8 cellular contexts compared by ENCODE assay signal in genomic region chrX:110450050-110450449, GRCh38.
A peak's percentile ranks its signal among the peaks of the same experiment; 100 is the strongest.
DNase-seq lines count a peak whose midpoint lies in the region; ATAC-seq and TF ChIP-seq lines count a peak whose summit lies in the region.

No MANE protein-coding gene starts in this region.

- H3K4me2 ChIP-seq in IMR-90 (ENCODE audit: low read depth, low read length) (no peak overlapping the region), PC-3 (ENCODE audit: low read length) (no peak overlapping the region)

- intact Hi-C loops in IMR-90 (cut with micrococcal nuclease): loop anchor here (1.0 to 5.0 kb wide), 6 partner anchors 215 to 997 kb away; no protein-coding TSS in a partner anchor
- intact Hi-C loops in PC-3 (cut with micrococcal nuclease): loop anchor here (1.0 to 5.0 kb wide), 3 partner anchors 215 to 792 kb away; no protein-coding TSS in a partner anchor
- intact Hi-C loops in thyroid gland (cut with DNase I): loop anchor here (5.0 kb wide), 1 partner anchor 392 kb away; no protein-coding TSS in a partner anchor

- H3K4me1 Mint-ChIP-seq in activated T-cell treated with anti-CD3 and anti-CD28 coated beads, Interleukin-2, amount 50 U/mL, for 72 hours (ENCODE audit: low read depth): no peaks in the 10 kb centered on the region

- no peaks in the 10 kb centered on the region for H3K9me1 ChIP-seq in IMR-90 (ENCODE audit: insufficient read depth, low read length)

- H3K4me3 Mint-ChIP-seq in activated T-cell treated with anti-CD3 and anti-CD28 coated beads, Interleukin-2, amount 50 U/mL, for 72 hours: no peak overlapping the region

- no peak overlapping the region for H4K5ac ChIP-seq in IMR-90 (ENCODE audit: low read depth, low read length)

- H3K4me3 ChIP-seq in IMR-90 (ENCODE audit: insufficient read depth, low read depth, low read length) (no peak overlapping the region), PC-3 (ENCODE audit: low read length) (no peak overlapping the region), fibroblast of pulmonary artery (replicated peaks; ENCODE audit: low read depth, low read length) (no peak overlapping the region), neutrophil (ENCODE audit: low read depth in 1 of 2, low read length in 1 of 2) (no peak overlapping the region), thyroid gland (replicated peaks in 1 of 3) (no peak overlapping the region)

- no peak overlapping the region for H3K9ac ChIP-seq in IMR-90 (ENCODE audit: low read depth, low read length)
- H3K9ac ChIP-seq in PC-3 (ENCODE audit: low read length): no peak overlapping the region

- H3K79me2 ChIP-seq in PC-3 (ENCODE audit: low read length): no peaks in the 10 kb centered on the region

- H4K20me1 ChIP-seq in IMR-90 (ENCODE audit: insufficient read depth, low read length) (no peaks in the 10 kb centered on the region), PC-3 (ENCODE audit: low read length) (no peaks in the 10 kb centered on the region)

- H3K23ac ChIP-seq in IMR-90 (ENCODE audit: low read depth, low read length): no peak overlapping the region

- no peak overlapping the region for H3K27ac Mint-ChIP-seq in activated T-cell treated with anti-CD3 and anti-CD28 coated beads, Interleukin-2, amount 50 U/mL, for 72 hours

- H2AFZ ChIP-seq in IMR-90 (replicated peaks; ENCODE audit: low read length, poor library complexity): no peak overlapping the region
- H2AFZ ChIP-seq in PC-3 (ENCODE audit: low read length): no peak overlapping the region

- BruUV-seq in IMR-90 (replicated peaks; lab: Mats Ljungman, UMichigan) (no TSS peak), PC-3 (replicated peaks; lab: Mats Ljungman, UMichigan) (no TSS peak)

- peaks cover 38% of the 10 kb centered on the region for H3K27me3 Mint-ChIP-seq in activated T-cell treated with anti-CD3 and anti-CD28 coated beads, Interleukin-2, amount 50 U/mL, for 72 hours (ENCODE audit: low read depth)

- H2BK15ac ChIP-seq in IMR-90 (ENCODE audit: low read depth, low read length): no peak overlapping the region

- H2AK9ac ChIP-seq in IMR-90 (replicated peaks; ENCODE audit: low read depth, low read length, poor library complexity): no peak overlapping the region

- H3K9me2 ChIP-seq in PC-3 (replicated peaks; ENCODE audit: low read length): no peaks in the 10 kb centered on the region

- POLR2A ChIA-PET in IMR-90 (lab: Charles Lee; ENCODE audit: unreplicated experiment) (no interaction called here), PC-3 (lab: Charles Lee; ENCODE audit: unreplicated experiment) (no interaction called here)

- ATAC-seq in GM21423 (IDR thresholded peaks at IDR 0.05; ENCODE audit: unreplicated experiment) (peak; percentile 64), IMR-90 (ENCODE audit: low read depth) (peak; percentile 99), PC-3 (peak; percentile 99)
- peak; percentile 55 to 76 for ATAC-seq in activated T-cell treated with anti-CD3 and anti-CD28 coated beads, Interleukin-2, amount 50 U/mL, for 72 hours (replicated peaks in 1 of 2)

- no CpG with 5 or more reads among the region's 4 CpGs for WGBS in IMR-90 (ENCODE audit: extremely low coverage in 2 of 2, insufficient read length in 1 of 2), 2 experiments
- WGBS in thyroid gland, 2 donors: 0% methylated on average over 4 of the region's 4 CpGs; no CpG with 5 or more reads in 1 of the 2 donors

- H3K27ac ChIP-seq in IMR-90 (ENCODE audit: insufficient read depth, low read length): no peak overlapping the region
- no peak overlapping the region for H3K27ac ChIP-seq in PC-3 (ENCODE audit: low read length)
- no peak overlapping the region for H3K27ac ChIP-seq in neutrophil
- no peak overlapping the region for H3K27ac ChIP-seq in thyroid gland

- no peak overlapping the region for H4K8ac ChIP-seq in IMR-90 (ENCODE audit: low read depth in 2 of 2, low read length in 2 of 2)

- H2BK120ac ChIP-seq in IMR-90 (ENCODE audit: low read depth, low read length): no peak overlapping the region

- no peak overlapping the region for H2AK5ac ChIP-seq in IMR-90 (ENCODE audit: low read depth, low read length)

- H3K36me3 Mint-ChIP-seq in activated T-cell treated with anti-CD3 and anti-CD28 coated beads, Interleukin-2, amount 50 U/mL, for 72 hours (ENCODE audit: insufficient read depth in 2 of 2): no peaks in the 10 kb centered on the region

- H3K4ac ChIP-seq in IMR-90 (ENCODE audit: low read depth, low read length): no peak overlapping the region

- peak; percentile 82 for DNase-seq in DMS53 (lab: John Stamatoyannopoulos, UW)
- DNase-seq in IMR-90: peak; percentile 63
- peak; percentile 81 for DNase-seq in PC-3
- DNase-seq in activated T-cell treated with anti-CD3 and anti-CD28 coated beads, Interleukin-2, amount 50 U/mL, for 72 hours: peak; percentile 51 to 60
- DNase-seq in fibroblast of pulmonary artery (ENCODE audit: low read depth): peak; percentile 74
- DNase-seq in thyroid gland: peak; percentile 72 to 76

- H3K79me1 ChIP-seq in IMR-90 (ENCODE audit: low read depth in 1 of 2, low read length in 2 of 2): no peaks in the 10 kb centered on the region

- H3K36me3 ChIP-seq in IMR-90 (ENCODE audit: control insufficient read depth, insufficient read depth, low read length) (no peaks in the 10 kb centered on the region), PC-3 (ENCODE audit: low read depth, low read length) (no peaks in the 10 kb centered on the region), neutrophil (no peaks in the 10 kb centered on the region), thyroid gland (no peaks in the 10 kb centered on the region)

- no peak overlapping the region for H3K56ac ChIP-seq in IMR-90 (ENCODE audit: extremely low read depth, insufficient read depth, low read length)

- peaks cover 30% of the 10 kb centered on the region for H3K27me3 ChIP-seq in IMR-90 (ENCODE audit: control insufficient read depth, insufficient read depth, low read length)
- H3K27me3 ChIP-seq in PC-3 (ENCODE audit: low read length): peaks cover 50% of the 10 kb centered on the region
- H3K27me3 ChIP-seq in neutrophil: peaks cover 10% of the 10 kb centered on the region
- H3K27me3 ChIP-seq in thyroid gland: no peaks in the 10 kb centered on the region

- no peaks in the 10 kb centered on the region for H3K9me3 Mint-ChIP-seq in activated T-cell treated with anti-CD3 and anti-CD28 coated beads, Interleukin-2, amount 50 U/mL, for 72 hours

- in situ Hi-C loops in IMR-90 (cut with MboI; ENCODE audit: low sequenced_read_pairs): loop anchor here (5.0 to 10.0 kb wide), 2 partner anchors 397 to 795 kb away; no protein-coding TSS in a partner anchor

- H2BK20ac ChIP-seq in IMR-90 (ENCODE audit: low read depth, low read length): no peak overlapping the region

- no peak overlapping the region for H3K18ac ChIP-seq in IMR-90 (ENCODE audit: low read depth, low read length)

- CTCF ChIA-PET in IMR-90 (lab: Yijun Ruan, JAX): interaction anchor here (0.6 to 1.1 kb wide), 3 partner anchors 330 to 403 kb away, joined by 3 to 4 read pairs (median 3); no protein-coding TSS in a partner anchor
- CTCF ChIA-PET in PC-3 (lab: Charles Lee): no interaction called here

- TF ChIP-seq CTCF in IMR-90 (conservative IDR thresholded peaks at IDR 0.05; ENCODE audit: low read depth, low read length) (peak; percentile 84), PC-3 (conservative IDR thresholded peaks at IDR 0.05; ENCODE audit: low read depth, low read length) (peak; percentile 78), fibroblast of pulmonary artery (IDR thresholded peaks at IDR 0.05; ENCODE audit: low read length, missing control alignments) (peak; percentile 62), neutrophil (IDR thresholded peaks at IDR 0.05) (peak; percentile 8), thyroid gland (IDR thresholded peaks at IDR 0.05) (peak; percentile 32 to 82 (median 58))

- no peak overlapping the region for H2BK5ac ChIP-seq in IMR-90 (ENCODE audit: low read depth, low read length, poor library complexity, severe bottlenecking)

- no peaks in the 10 kb centered on the region for H3K9me3 ChIP-seq in IMR-90 (ENCODE audit: control insufficient read depth, insufficient read depth, low read length)
- no peaks in the 10 kb centered on the region for H3K9me3 ChIP-seq in PC-3 (ENCODE audit: low read length)
- H3K9me3 ChIP-seq in neutrophil: no peaks in the 10 kb centered on the region
- H3K9me3 ChIP-seq in thyroid gland: no peaks in the 10 kb centered on the region

- dilution Hi-C loops in IMR-90 (cut with HindIII; ENCODE audit: low sequenced_read_pairs, unreplicated experiment): no loop called here

- no peaks in the 10 kb centered on the region for H3F3A ChIP-seq in PC-3 (ENCODE audit: low read length, unreplicated experiment)

- TF ChIP-seq POLR2A in IMR-90 (IDR thresholded peaks at IDR 0.05; ENCODE audit: low read depth, low read length): no peak
- no peak for TF ChIP-seq POLR2A in thyroid gland (IDR thresholded peaks at IDR 0.05)

- peak; percentile 84 for TF ChIP-seq RAD21 in IMR-90 (IDR thresholded peaks at IDR 0.05; ENCODE audit: low read length)

- H3K4me1 ChIP-seq in IMR-90 (ENCODE audit: control insufficient read depth, insufficient read depth, low read length) (no peaks in the 10 kb centered on the region), PC-3 (ENCODE audit: insufficient read depth, low read length) (no peaks in the 10 kb centered on the region), neutrophil (ENCODE audit: control insufficient read depth in 1 of 2, insufficient read depth in 1 of 2, low read depth in 1 of 2, low read length in 1 of 2) (no peaks in the 10 kb centered on the region), thyroid gland (no peaks in the 10 kb centered on the region)

- H3K14ac ChIP-seq in IMR-90 (replicated peaks; ENCODE audit: low read depth, low read length): no peak overlapping the region

- H4K91ac ChIP-seq in IMR-90 (ENCODE audit: insufficient read depth, low read depth, low read length): no peak overlapping the region

TF ChIP-seq in IMR-90, 13 proteins besides CTCF, POLR2A, EP300 and RAD21:
- TF ChIP-seq RFX5 (IDR thresholded peaks at IDR 0.05; ENCODE audit: low read depth, low read length): no peak
- TF ChIP-seq SMC3 (IDR thresholded peaks at IDR 0.05; ENCODE audit: low read depth, low read length): peak; percentile 74
- TF ChIP-seq RCOR1 (IDR thresholded peaks at IDR 0.05; ENCODE audit: insufficient replicate concordance, low read length): no peak
- TF ChIP-seq CHD1 (IDR thresholded peaks at IDR 0.05; ENCODE audit: low read depth, low read length): no peak

Comparison
In these comparisons a context has a peak if more than half of its experiments do, and no peak if none do; other contexts are left out.
1. CTCF ChIP-seq: peak in every context shown above with its lines; median percentile 84 in IMR-90; 78 in PC-3; 62 in fibroblast of pulmonary artery; 58 in thyroid gland; 8 in neutrophil.